In the genomic region with DNA sequence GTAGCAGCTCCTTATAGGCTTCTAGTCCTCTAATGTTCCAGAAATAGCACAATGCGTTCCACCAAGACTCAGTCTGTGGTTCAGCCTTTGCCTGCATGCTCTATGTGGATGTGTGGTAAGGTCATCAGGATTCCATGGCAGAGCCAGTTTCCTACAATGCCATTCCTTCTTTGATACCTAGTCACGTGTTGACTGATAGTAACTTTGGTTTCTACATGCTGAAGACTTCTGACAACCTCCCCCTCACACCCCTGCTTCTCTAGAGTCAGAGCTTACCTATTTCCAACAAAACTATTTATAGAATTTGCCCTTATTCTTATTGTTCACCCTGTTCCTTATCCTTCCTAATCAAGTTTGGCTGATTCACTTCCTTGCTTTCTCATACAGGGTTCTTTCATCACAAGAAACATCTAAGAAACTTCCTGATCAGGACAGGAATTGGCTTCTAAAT, we compare ENCODE assay signal across 1 cellular context.
TF ChIP-seq lines count a peak whose summit lies in the region.

No MANE protein-coding gene starts in this region.

TF ChIP-seq in endothelial cell of umbilical vein, 7 proteins besides CTCF, POLR2A, EP300 and RAD21 (continued from another document):
- TF ChIP-seq GATA2 (IDR thresholded peaks at IDR 0.05; ENCODE audit: insufficient read depth, insufficient read length, low read depth, low read length) (peak; percentile 92), FOS (IDR thresholded peaks at IDR 0.05; ENCODE audit: borderline replicate concordance, insufficient read depth, low read length) (peak; percentile 50), POLR2AphosphoS5 (IDR thresholded peaks at IDR 0.05; ENCODE audit: insufficient read depth, low read depth, low read length) (peak; percentile 38)
